In the genomic region with DNA sequence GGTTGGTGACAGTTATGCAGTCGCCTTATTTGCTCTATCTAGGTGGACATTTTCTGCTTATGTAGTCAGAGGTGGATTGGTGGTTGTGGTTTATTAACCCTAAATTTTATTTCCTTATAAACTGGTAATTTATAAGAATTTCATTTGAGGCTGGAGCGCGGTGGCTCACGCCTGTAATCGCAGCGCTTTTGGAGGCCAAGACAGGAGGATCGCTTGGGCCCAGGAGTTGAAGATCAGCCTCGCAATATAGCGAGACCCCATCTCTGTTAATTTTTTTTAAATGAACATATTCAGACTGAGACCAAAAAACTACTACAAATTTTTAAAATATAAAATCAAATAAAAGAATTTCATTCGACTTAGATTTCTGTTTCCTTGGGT, we compare ENCODE assay signal across 1 cellular context.
A peak's percentile ranks its signal among the peaks of the same experiment; 100 is the strongest.
TF ChIP-seq lines count a peak whose summit lies in the region.

No MANE protein-coding gene starts in this region.

TF ChIP-seq in K562, 482 proteins besides CTCF, POLR2A, EP300 and RAD21 (continues in another document):
- TF ChIP-seq ZFP36 (IDR thresholded peaks at IDR 0.05; ENCODE audit: low read depth, low read length, partially characterized antibody) (no peak), PCBP1 (IDR thresholded peaks at IDR 0.05; ENCODE audit: low read depth, low read length, poor library complexity, severe bottlenecking) (no peak), TBL1XR1 (IDR thresholded peaks at IDR 0.05; ENCODE audit: low read length in 2 of 2) (no peak), RBM39 (optimal IDR thresholded peaks at IDR 0.05; ENCODE audit: low read depth, low read length) (no peak), ZNF184 (CRISPR knock-in tag; IDR thresholded peaks at IDR 0.05) (no peak), ZKSCAN8 (CRISPR knock-in tag; IDR thresholded peaks at IDR 0.05) (0 out of 2 replicates have a peak, but pooled peaks have one; percentile 28), RBFOX2 (IDR thresholded peaks at IDR 0.05; ENCODE audit: low read depth, low read length) (no peak), ZNF316 (IDR thresholded peaks at IDR 0.05) (no peak), SAP30 (IDR thresholded peaks at IDR 0.05; ENCODE audit: borderline replicate concordance, insufficient read depth, low read depth, low read length, poor library complexity, severe bottlenecking) (no peak), POLR2AphosphoS5 (IDR thresholded peaks at IDR 0.05; ENCODE audit: control insufficient read depth, insufficient read depth, low read depth, low read length) (no peak), YY1 (IDR thresholded peaks at IDR 0.05; ENCODE audit: borderline replicate concordance in 1 of 3, control insufficient read depth in 1 of 3, extremely low read depth in 1 of 3, insufficient read depth in 3 of 3, insufficient read length in 1 of 3, insufficient replicate concordance in 2 of 3, low read depth in 1 of 3, low read length in 2 of 3) (no peak), FOXK1 (CRISPR knock-in tag; IDR thresholded peaks at IDR 0.05; ENCODE audit: borderline replicate concordance) (no peak), KDM1A (IDR thresholded peaks at IDR 0.05) (0 out of 4 replicates have a peak, but pooled peaks of 1 of the 2 experiments have one; percentile 21), RBM25 (IDR thresholded peaks at IDR 0.05; ENCODE audit: low read depth, low read length, severe bottlenecking) (peak; percentile 44), MCM3 (IDR thresholded peaks at IDR 0.05) (no peak)
- TF ChIP-seq, protein P1, sequence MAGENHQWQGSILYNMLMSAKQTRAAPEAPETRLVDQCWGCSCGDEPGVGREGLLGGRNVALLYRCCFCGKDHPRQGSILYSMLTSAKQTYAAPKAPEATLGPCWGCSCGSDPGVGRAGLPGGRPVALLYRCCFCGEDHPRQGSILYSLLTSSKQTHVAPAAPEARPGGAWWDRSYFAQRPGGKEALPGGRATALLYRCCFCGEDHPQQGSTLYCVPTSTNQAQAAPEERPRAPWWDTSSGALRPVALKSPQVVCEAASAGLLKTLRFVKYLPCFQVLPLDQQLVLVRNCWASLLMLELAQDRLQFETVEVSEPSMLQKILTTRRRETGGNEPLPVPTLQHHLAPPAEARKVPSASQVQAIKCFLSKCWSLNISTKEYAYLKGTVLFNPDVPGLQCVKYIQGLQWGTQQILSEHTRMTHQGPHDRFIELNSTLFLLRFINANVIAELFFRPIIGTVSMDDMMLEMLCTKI (IDR thresholded peaks at IDR 0.05; ENCODE audit: partially characterized antibody): no peak
- TF ChIP-seq, protein P2, sequence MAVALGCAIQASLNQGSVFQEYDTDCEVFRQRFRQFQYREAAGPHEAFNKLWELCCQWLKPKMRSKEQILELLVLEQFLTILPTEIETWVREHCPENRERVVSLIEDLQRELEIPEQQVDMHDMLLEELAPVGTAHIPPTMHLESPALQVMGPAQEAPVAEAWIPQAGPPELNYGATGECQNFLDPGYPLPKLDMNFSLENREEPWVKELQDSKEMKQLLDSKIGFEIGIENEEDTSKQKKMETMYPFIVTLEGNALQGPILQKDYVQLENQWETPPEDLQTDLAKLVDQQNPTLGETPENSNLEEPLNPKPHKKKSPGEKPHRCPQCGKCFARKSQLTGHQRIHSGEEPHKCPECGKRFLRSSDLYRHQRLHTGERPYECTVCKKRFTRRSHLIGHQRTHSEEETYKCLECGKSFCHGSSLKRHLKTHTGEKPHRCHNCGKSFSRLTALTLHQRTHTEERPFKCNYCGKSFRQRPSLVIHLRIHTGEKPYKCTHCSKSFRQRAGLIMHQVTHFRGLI (CRISPR knock-in tag; IDR thresholded peaks at IDR 0.05): no peak
- TF ChIP-seq, protein P3, sequence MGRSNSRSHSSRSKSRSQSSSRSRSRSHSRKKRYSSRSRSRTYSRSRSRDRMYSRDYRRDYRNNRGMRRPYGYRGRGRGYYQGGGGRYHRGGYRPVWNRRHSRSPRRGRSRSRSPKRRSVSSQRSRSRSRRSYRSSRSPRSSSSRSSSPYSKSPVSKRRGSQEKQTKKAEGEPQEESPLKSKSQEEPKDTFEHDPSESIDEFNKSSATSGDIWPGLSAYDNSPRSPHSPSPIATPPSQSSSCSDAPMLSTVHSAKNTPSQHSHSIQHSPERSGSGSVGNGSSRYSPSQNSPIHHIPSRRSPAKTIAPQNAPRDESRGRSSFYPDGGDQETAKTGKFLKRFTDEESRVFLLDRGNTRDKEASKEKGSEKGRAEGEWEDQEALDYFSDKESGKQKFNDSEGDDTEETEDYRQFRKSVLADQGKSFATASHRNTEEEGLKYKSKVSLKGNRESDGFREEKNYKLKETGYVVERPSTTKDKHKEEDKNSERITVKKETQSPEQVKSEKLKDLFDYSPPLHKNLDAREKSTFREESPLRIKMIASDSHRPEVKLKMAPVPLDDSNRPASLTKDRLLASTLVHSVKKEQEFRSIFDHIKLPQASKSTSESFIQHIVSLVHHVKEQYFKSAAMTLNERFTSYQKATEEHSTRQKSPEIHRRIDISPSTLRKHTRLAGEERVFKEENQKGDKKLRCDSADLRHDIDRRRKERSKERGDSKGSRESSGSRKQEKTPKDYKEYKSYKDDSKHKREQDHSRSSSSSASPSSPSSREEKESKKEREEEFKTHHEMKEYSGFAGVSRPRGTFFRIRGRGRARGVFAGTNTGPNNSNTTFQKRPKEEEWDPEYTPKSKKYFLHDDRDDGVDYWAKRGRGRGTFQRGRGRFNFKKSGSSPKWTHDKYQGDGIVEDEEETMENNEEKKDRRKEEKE (IDR thresholded peaks at IDR 0.05; ENCODE audit: borderline replicate concordance in 1 of 2, control insufficient read depth in 1 of 2, low read depth in 2 of 2, low read length in 1 of 2): 0 out of 4 replicates have a peak, but pooled peaks of 1 of the 2 experiments have one; percentile 24
- TF ChIP-seq, protein P4, sequence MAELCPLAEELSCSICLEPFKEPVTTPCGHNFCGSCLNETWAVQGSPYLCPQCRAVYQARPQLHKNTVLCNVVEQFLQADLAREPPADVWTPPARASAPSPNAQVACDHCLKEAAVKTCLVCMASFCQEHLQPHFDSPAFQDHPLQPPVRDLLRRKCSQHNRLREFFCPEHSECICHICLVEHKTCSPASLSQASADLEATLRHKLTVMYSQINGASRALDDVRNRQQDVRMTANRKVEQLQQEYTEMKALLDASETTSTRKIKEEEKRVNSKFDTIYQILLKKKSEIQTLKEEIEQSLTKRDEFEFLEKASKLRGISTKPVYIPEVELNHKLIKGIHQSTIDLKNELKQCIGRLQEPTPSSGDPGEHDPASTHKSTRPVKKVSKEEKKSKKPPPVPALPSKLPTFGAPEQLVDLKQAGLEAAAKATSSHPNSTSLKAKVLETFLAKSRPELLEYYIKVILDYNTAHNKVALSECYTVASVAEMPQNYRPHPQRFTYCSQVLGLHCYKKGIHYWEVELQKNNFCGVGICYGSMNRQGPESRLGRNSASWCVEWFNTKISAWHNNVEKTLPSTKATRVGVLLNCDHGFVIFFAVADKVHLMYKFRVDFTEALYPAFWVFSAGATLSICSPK (IDR thresholded peaks at IDR 0.05; ENCODE audit: borderline replicate concordance): no peak
- TF ChIP-seq, protein P5, sequence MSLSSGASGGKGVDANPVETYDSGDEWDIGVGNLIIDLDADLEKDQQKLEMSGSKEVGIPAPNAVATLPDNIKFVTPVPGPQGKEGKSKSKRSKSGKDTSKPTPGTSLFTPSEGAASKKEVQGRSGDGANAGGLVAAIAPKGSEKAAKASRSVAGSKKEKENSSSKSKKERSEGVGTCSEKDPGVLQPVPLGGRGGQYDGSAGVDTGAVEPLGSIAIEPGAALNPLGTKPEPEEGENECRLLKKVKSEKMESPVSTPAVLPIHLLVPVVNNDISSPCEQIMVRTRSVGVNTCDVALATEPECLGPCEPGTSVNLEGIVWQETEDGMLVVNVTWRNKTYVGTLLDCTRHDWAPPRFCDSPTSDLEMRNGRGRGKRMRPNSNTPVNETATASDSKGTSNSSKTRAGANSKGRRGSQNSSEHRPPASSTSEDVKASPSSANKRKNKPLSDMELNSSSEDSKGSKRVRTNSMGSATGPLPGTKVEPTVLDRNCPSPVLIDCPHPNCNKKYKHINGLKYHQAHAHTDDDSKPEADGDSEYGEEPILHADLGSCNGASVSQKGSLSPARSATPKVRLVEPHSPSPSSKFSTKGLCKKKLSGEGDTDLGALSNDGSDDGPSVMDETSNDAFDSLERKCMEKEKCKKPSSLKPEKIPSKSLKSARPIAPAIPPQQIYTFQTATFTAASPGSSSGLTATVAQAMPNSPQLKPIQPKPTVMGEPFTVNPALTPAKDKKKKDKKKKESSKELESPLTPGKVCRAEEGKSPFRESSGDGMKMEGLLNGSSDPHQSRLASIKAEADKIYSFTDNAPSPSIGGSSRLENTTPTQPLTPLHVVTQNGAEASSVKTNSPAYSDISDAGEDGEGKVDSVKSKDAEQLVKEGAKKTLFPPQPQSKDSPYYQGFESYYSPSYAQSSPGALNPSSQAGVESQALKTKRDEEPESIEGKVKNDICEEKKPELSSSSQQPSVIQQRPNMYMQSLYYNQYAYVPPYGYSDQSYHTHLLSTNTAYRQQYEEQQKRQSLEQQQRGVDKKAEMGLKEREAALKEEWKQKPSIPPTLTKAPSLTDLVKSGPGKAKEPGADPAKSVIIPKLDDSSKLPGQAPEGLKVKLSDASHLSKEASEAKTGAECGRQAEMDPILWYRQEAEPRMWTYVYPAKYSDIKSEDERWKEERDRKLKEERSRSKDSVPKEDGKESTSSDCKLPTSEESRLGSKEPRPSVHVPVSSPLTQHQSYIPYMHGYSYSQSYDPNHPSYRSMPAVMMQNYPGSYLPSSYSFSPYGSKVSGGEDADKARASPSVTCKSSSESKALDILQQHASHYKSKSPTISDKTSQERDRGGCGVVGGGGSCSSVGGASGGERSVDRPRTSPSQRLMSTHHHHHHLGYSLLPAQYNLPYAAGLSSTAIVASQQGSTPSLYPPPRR (CRISPR knock-in tag; IDR thresholded peaks at IDR 0.05; ENCODE audit: borderline replicate concordance): no peak
- TF ChIP-seq, protein P6, sequence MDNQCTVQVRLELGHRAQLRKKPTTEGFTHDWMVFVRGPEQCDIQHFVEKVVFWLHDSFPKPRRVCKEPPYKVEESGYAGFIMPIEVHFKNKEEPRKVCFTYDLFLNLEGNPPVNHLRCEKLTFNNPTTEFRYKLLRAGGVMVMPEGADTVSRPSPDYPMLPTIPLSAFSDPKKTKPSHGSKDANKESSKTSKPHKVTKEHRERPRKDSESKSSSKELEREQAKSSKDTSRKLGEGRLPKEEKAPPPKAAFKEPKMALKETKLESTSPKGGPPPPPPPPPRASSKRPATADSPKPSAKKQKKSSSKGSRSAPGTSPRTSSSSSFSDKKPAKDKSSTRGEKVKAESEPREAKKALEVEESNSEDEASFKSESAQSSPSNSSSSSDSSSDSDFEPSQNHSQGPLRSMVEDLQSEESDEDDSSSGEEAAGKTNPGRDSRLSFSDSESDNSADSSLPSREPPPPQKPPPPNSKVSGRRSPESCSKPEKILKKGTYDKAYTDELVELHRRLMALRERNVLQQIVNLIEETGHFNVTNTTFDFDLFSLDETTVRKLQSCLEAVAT (IDR thresholded peaks at IDR 0.05): peak in 1 of 2 experiments; percentile 24; a peak in 1 of 4 replicates
- TF ChIP-seq, protein P7, sequence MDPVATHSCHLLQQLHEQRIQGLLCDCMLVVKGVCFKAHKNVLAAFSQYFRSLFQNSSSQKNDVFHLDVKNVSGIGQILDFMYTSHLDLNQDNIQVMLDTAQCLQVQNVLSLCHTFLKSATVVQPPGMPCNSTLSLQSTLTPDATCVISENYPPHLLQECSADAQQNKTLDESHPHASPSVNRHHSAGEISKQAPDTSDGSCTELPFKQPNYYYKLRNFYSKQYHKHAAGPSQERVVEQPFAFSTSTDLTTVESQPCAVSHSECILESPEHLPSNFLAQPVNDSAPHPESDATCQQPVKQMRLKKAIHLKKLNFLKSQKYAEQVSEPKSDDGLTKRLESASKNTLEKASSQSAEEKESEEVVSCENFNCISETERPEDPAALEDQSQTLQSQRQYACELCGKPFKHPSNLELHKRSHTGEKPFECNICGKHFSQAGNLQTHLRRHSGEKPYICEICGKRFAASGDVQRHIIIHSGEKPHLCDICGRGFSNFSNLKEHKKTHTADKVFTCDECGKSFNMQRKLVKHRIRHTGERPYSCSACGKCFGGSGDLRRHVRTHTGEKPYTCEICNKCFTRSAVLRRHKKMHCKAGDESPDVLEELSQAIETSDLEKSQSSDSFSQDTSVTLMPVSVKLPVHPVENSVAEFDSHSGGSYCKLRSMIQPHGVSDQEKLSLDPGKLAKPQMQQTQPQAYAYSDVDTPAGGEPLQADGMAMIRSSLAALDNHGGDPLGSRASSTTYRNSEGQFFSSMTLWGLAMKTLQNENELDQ (CRISPR knock-in tag; IDR thresholded peaks at IDR 0.05; ENCODE audit: borderline replicate concordance): no peak
